ENCODE assay signal across 8 cellular contexts in the genomic region with DNA sequence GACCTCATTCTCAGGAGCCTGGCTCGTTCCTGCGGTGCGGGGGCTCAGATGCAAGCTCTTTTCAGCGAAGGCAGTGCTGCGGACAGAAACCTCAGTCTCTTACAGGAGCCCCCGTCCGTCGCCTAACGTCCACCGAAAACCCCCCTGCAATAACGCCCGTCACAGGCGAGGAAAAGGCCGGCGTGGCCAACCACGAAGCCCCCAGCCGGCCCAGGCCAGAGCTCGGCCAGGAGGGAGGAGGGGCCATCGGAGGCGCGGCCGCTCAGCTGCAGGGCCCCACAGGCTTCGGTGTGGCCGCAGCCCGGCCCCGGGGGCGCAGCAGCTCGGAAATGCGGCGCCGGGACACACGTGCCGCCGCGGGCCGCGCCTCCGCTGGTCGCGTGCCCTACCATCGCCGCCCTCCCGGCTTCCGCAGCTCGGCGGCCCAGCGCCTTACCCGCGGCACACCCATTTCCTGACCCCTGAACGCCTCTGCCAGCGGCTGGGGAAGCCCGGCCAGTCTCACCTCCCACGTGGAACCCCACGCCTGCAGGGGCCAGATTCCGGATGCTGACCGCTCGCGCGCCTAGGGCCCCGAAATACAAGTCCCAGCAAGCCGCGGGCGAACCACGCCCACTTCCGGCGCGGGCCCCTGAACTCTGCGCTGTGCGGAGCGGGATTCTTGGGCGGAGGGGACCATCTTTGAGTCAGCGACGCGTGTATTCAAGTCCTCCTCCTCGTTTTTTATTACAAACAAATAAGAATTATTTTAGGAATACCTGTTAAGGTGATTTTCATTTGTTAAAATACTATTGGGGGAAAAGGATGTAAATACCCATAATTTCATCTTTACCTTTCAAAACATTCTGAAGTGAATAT. TPM values are rescaled to one million over a fixed set of nuclear protein-coding genes. Genes with fewer than 3 reads are reported as not detected.
A peak's percentile ranks its signal among the peaks of the same experiment; 100 is the strongest.
DNase-seq lines count a peak whose midpoint lies in the region; ATAC-seq, FAIRE-seq and TF ChIP-seq lines count a peak whose summit lies in the region.

A gene (minus strand): TSS at position 582 of the 858 bp plus-strand sequence. CDS start 16,537 bp downstream, outside the sequence.

- H3K27me3 ChIP-seq in neuron (ENCODE audit: insufficient read depth, low read length) (no peaks in the 10 kb centered on the region), stomach (no peaks in the 10 kb centered on the region)

- no peak for TF ChIP-seq CTCF in AG10803 (conservative IDR thresholded peaks at IDR 0.05; ENCODE audit: low read length)
- no peak for TF ChIP-seq CTCF in stomach (IDR thresholded peaks at IDR 0.05)

- intact Hi-C loops in stomach (cut with DNase I; ENCODE audit: low total_unique reads), result loop anchor here (10.0 kb wide), 1 partner anchor 71 kb away; a partner anchor contains a TSS

- FAIRE-seq in frontal cortex (lab: Jason Lieb, UNC), result no peak

- H2AFZ ChIP-seq in neuron (ENCODE audit: low read depth, low read length), result peak within 1 kb of the TSS; percentile 99

- peak within 1 kb of the TSS; percentile 59 to 82 (median 81) for H3K27ac ChIP-seq in stomach

- H3K4me3 ChIP-seq in AG10803 (ENCODE audit: low read length), result peak within 1 kb of the TSS; percentile 69
- H3K4me3 ChIP-seq in neuron (ENCODE audit: low read length), result peak within 1 kb of the TSS; percentile 74
- peak within 1 kb of the TSS; percentile 59 to 84 (median 68) for H3K4me3 ChIP-seq in stomach

- no peak for TF ChIP-seq EP300 in stomach (IDR thresholded peaks at IDR 0.05)

- H3K9me3 ChIP-seq in neuron (ENCODE audit: low read length) (no peaks in the 10 kb centered on the region), stomach (no peaks in the 10 kb centered on the region)

- H3K36me3 ChIP-seq in neuron (ENCODE audit: insufficient read depth, low read length) (peaks cover 5% of the 10 kb centered on the region), stomach (peaks cover 0 to 3% (median 0%) of the 10 kb centered on the region in 4 donors)

- ATAC-seq in GM19043 (IDR thresholded peaks at IDR 0.05; ENCODE audit: low read depth, unreplicated experiment) (peak; percentile 93), HG03432 (IDR thresholded peaks at IDR 0.05; ENCODE audit: unreplicated experiment) (peak; percentile 98)

- TF ChIP-seq POLR2A in stomach (IDR thresholded peaks at IDR 0.05), result no peak

- peaks cover 8% of the 10 kb centered on the region for H3K4me1 ChIP-seq in neuron (ENCODE audit: insufficient read depth, low read length)
- peaks cover 0 to 24% (median 23%) of the 10 kb centered on the region in 4 donors for H3K4me1 ChIP-seq in stomach

- 0 to 7% (median 3%) methylated on average over 41 to 75 of the region's 75 CpGs for WGBS in stomach, 5 donors

- DNase-seq in AG10803 (ENCODE audit: low read depth) (peak; percentile 87), RKO (ENCODE audit: low spot score) (peak; percentile 87), frontal cortex (ENCODE audit: low spot score in 2 of 2) (peak; percentile 75 to 78), stomach (peak; percentile 87)
- peak; percentile 45 to 73 (median 58) for DNase-seq in activated naive CD4-positive, alpha-beta T cell (lab: John Stamatoyannopoulos, UW)

RNA-seq across cellular contexts. Expression of the gene that starts here (rescaled TPM):
- 27.3 TPM for total RNA-seq in frontal cortex
- total RNA-seq in stomach, result 10 to 100 TPM in 1 of 5 donors, 1 to 10 TPM in 2, not detected in 2; 4.0 to 37.5 (median 5.2) TPM
- polyA plus RNA-seq in stomach, result 1 to 10 TPM; 1.4 to 1.9 (median 1.6) TPM

Comparison
In these comparisons a context has a peak if more than half of its experiments do, and no peak if none do; other contexts are left out.
1. Peak in every context shown above with its lines: DNase-seq, ATAC-seq, H3K4me3 ChIP-seq and H3K27ac ChIP-seq.